In the genomic region with DNA sequence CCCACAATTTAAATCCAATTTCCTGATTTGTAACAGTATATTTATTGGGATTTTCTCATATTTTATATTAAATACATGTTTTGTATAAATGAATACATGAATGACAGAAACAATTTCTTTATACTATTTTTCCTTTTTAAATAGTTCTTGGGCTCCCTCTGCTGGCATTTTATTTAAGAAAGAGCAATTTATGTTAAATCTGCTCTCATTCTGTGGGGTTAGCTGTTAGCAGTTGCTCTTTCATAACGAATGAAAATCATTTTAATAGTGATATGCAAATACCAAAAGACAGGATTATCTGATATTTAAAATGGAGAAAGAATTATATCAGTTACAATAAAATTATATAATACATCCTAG, we compare ENCODE assay signal across 8 cellular contexts.
DNase-seq lines count a peak whose midpoint lies in the region; ATAC-seq, FAIRE-seq and TF ChIP-seq lines count a peak whose summit lies in the region.

No MANE protein-coding gene starts in this region.

- H3K36me3 Mint-ChIP-seq in neural crest cell (ENCODE audit: low read depth), result peaks cover 4% of the 10 kb centered on the region

- ATAC-seq in HG03432 (IDR thresholded peaks at IDR 0.05; ENCODE audit: unreplicated experiment), result no peak
- ATAC-seq in psoas muscle, result no peak
- no peak for ATAC-seq in GM19397 (IDR thresholded peaks at IDR 0.05; ENCODE audit: unreplicated experiment)

- peak; percentile 17 for TF ChIP-seq CTCF in GM10266 (IDR thresholded peaks at IDR 0.05; ENCODE audit: control insufficient read depth, insufficient read depth, low read depth, missing control alignments)
- no peak for TF ChIP-seq CTCF in bronchial epithelial cell (IDR thresholded peaks at IDR 0.05; ENCODE audit: insufficient read depth, low read length, severe bottlenecking)
- peak; percentile 37 for TF ChIP-seq CTCF in neural crest cell (conservative IDR thresholded peaks at IDR 0.05)
- no peak for TF ChIP-seq CTCF in psoas muscle (IDR thresholded peaks at IDR 0.05)

- H3K4me1 Mint-ChIP-seq in neural crest cell, result no peaks in the 10 kb centered on the region

- H3K4me3 Mint-ChIP-seq in neural crest cell, result no peak overlapping the region

- peaks cover 3% of the 10 kb centered on the region for H3K36me3 ChIP-seq in bronchial epithelial cell (ENCODE audit: control insufficient read depth, insufficient read depth, low read length)
- H3K36me3 ChIP-seq in psoas muscle (ENCODE audit: insufficient read depth in 1 of 2, low read depth in 1 of 2), result peaks cover 0 to 95% of the 10 kb centered on the region in 2 donors

- H3K9me3 ChIP-seq in psoas muscle, result no peaks in the 10 kb centered on the region

- no peak for FAIRE-seq in bronchial epithelial cell (lab: Jason Lieb, UNC)

- no peaks in the 10 kb centered on the region for H3K4me1 ChIP-seq in psoas muscle

- no peak overlapping the region for H3K27ac Mint-ChIP-seq in neural crest cell (ENCODE audit: unreplicated experiment)

- H3K27me3 Mint-ChIP-seq in neural crest cell (ENCODE audit: low read depth), result no peaks in the 10 kb centered on the region

- no peaks in the 10 kb centered on the region for H3K9me3 Mint-ChIP-seq in neural crest cell

- no peak overlapping the region for H3K4me3 ChIP-seq in bronchial epithelial cell (ENCODE audit: low read depth, low read length)
- no peak overlapping the region for H3K4me3 ChIP-seq in psoas muscle

- WGBS in psoas muscle, 3 donors, result 61 to 76% (median 65%) methylated on average over 1 of the region's 1 CpG

- H3K27me3 ChIP-seq in bronchial epithelial cell (ENCODE audit: control insufficient read depth, insufficient read depth, low read length) (no peaks in the 10 kb centered on the region), psoas muscle (ENCODE audit: insufficient read depth in 3 of 3, low read length in 2 of 3) (no peaks in the 10 kb centered on the region)

- intact Hi-C loops in psoas muscle (cut with DNase I), result no loop called here

- H3K27ac ChIP-seq in psoas muscle, result no peak overlapping the region

- DNase-seq in GM10266 (ENCODE audit: extremely low spot score), result no peak
- DNase-seq in NCI-H1930 (lab: John Stamatoyannopoulos, UW), result peak; percentile 34 to 54
- DNase-seq in bronchial epithelial cell (ENCODE audit: low read depth), result peak; percentile 37
- no peak for DNase-seq in neural crest cell (ENCODE audit: low read depth, low spot score)
- DNase-seq in activated CD4-positive, alpha-beta T cell treated with anti-CD3 and anti-CD28 coated beads, Interleukin-2, amount 50 U/mL, for 4 hours, result no peak
- no peak for DNase-seq in psoas muscle

Comparison
In these comparisons a context has a peak if more than half of its experiments do, and no peak if none do; other contexts are left out.
1. DNase-seq: peak in NCI-H1930 (2 of 2) and bronchial epithelial cell (single experiment); none in GM10266 (single experiment), neural crest cell (single experiment), activated CD4-positive, alpha-beta T cell treated with anti-CD3 and anti-CD28 coated beads, Interleukin-2, amount 50 U/mL, for 4 hours (0 of 2) and psoas muscle (0 of 2).
2. CTCF ChIP-seq: peak in GM10266 (single experiment) and neural crest cell (single experiment); none in bronchial epithelial cell (single experiment) and psoas muscle (single experiment).